ENCODE assay signal across 8 cellular contexts in genomic region chr1:117758444-117759316, GRCh38.
DNase-seq lines count a peak whose midpoint lies in the region; ATAC-seq lines count a peak whose summit lies in the region.

No MANE protein-coding gene starts in this region.

- DNase-seq in AG20443 (ENCODE audit: low spot score): peak; percentile 88
- DNase-seq in NCI-H748 treated with DMSO at 0.1 percent for 48 hours (lab: John Stamatoyannopoulos, UW): peak; percentile 74
- DNase-seq in activated CD8-positive, alpha-beta T cell treated with anti-CD3 and anti-CD28 coated beads, Interleukin-2, amount 10 ng/mL, durations not matched to agents 7 days and 5 days: peak; percentile 79
- DNase-seq in effector memory CD8-positive, alpha-beta T cell: peak; percentile 63 to 65 (median 64)
- DNase-seq in midbrain (lab: John Stamatoyannopoulos, UW): peak; percentile 68
- DNase-seq in stimulated activated CD8-positive, alpha-beta memory T cell treated with anti-CD3 and anti-CD28 coated beads, Interleukin-15, amount 100 ng/mL, for 4 hours (ENCODE audit: low read depth in 2 of 2): peak; percentile 32 to 50

- no peaks in the 10 kb centered on the region for H3K9me3 Mint-ChIP-seq in activated CD8-positive, alpha-beta T cell treated with anti-CD3 and anti-CD28 coated beads, Interleukin-2, amount 10 ng/mL, durations not matched to agents 7 days and 5 days (ENCODE audit: insufficient read depth)
- H3K9me3 Mint-ChIP-seq in effector memory CD8-positive, alpha-beta T cell: no peaks in the 10 kb centered on the region

- CTCF ChIA-PET in activated CD8-positive, alpha-beta T cell treated with anti-CD3 and anti-CD28 coated beads, Interleukin-2, amount 10 ng/mL, durations not matched to agents 7 days and 5 days (lab: Charles Lee): interaction anchor here (0.6 to 10.3 kb wide), 47 partner anchors 11 to 665 kb away, joined by 3 to 320 read pairs (median 4); partner anchors contain the start of genes GDAP2 and WDR3

- no peaks in the 10 kb centered on the region for H3K36me3 Mint-ChIP-seq in activated CD8-positive, alpha-beta T cell treated with anti-CD3 and anti-CD28 coated beads, Interleukin-2, amount 10 ng/mL, durations not matched to agents 7 days and 5 days (ENCODE audit: low read depth)
- no peaks in the 10 kb centered on the region for H3K36me3 Mint-ChIP-seq in effector memory CD8-positive, alpha-beta T cell (ENCODE audit: insufficient read depth)

- POLR2A ChIA-PET in activated CD8-positive, alpha-beta T cell treated with anti-CD3 and anti-CD28 coated beads, Interleukin-2, amount 10 ng/mL, durations not matched to agents 7 days and 5 days (lab: Charles Lee): interaction anchor here (0.6 to 1.8 kb wide), 2 partner anchors 13 to 152 kb away, joined by 4 read pairs; no protein-coding TSS in a partner anchor

- H3K4me1 Mint-ChIP-seq in activated CD8-positive, alpha-beta T cell treated with anti-CD3 and anti-CD28 coated beads, Interleukin-2, amount 10 ng/mL, durations not matched to agents 7 days and 5 days (ENCODE audit: low read depth): peaks cover 15% of the 10 kb centered on the region
- peaks cover 6 to 10% of the 10 kb centered on the region in 2 donors for H3K4me1 Mint-ChIP-seq in effector memory CD8-positive, alpha-beta T cell (ENCODE audit: low read depth in 2 of 2)

- H3K27me3 Mint-ChIP-seq in activated CD8-positive, alpha-beta T cell treated with anti-CD3 and anti-CD28 coated beads, Interleukin-2, amount 10 ng/mL, durations not matched to agents 7 days and 5 days (ENCODE audit: low read depth): peaks cover 34% of the 10 kb centered on the region
- peaks cover 6 to 15% of the 10 kb centered on the region in 2 donors for H3K27me3 Mint-ChIP-seq in effector memory CD8-positive, alpha-beta T cell

- peak overlapping the region; percentile 67 for H3K4me3 Mint-ChIP-seq in activated CD8-positive, alpha-beta T cell treated with anti-CD3 and anti-CD28 coated beads, Interleukin-2, amount 10 ng/mL, durations not matched to agents 7 days and 5 days
- peak overlapping the region; percentile 84 to 87 for H3K4me3 Mint-ChIP-seq in effector memory CD8-positive, alpha-beta T cell

- peak overlapping the region; percentile 1 for H3K27ac Mint-ChIP-seq in activated CD8-positive, alpha-beta T cell treated with anti-CD3 and anti-CD28 coated beads, Interleukin-2, amount 10 ng/mL, durations not matched to agents 7 days and 5 days
- H3K27ac Mint-ChIP-seq in effector memory CD8-positive, alpha-beta T cell: peak overlapping the region in 1 of 2 donors; percentile 53

- ATAC-seq in GM19035 (IDR thresholded peaks at IDR 0.05; ENCODE audit: unreplicated experiment): peak; percentile 70
- ATAC-seq in HG03571 (IDR thresholded peaks at IDR 0.05; ENCODE audit: unreplicated experiment): peak; percentile 76
- ATAC-seq in activated CD8-positive, alpha-beta T cell treated with anti-CD3 and anti-CD28 coated beads, Interleukin-2, amount 10 ng/mL, durations not matched to agents 7 days and 5 days: peak; percentile 96
- peak; percentile 94 for ATAC-seq in effector memory CD8-positive, alpha-beta T cell (replicated peaks)

Comparison
In these comparisons a context has a peak if more than half of its experiments do, and no peak if none do; other contexts are left out.
1. Peak in every context shown above with its lines: DNase-seq and ATAC-seq.